Comparison of ENCODE assay signal across 13 cellular contexts in the genomic region with DNA sequence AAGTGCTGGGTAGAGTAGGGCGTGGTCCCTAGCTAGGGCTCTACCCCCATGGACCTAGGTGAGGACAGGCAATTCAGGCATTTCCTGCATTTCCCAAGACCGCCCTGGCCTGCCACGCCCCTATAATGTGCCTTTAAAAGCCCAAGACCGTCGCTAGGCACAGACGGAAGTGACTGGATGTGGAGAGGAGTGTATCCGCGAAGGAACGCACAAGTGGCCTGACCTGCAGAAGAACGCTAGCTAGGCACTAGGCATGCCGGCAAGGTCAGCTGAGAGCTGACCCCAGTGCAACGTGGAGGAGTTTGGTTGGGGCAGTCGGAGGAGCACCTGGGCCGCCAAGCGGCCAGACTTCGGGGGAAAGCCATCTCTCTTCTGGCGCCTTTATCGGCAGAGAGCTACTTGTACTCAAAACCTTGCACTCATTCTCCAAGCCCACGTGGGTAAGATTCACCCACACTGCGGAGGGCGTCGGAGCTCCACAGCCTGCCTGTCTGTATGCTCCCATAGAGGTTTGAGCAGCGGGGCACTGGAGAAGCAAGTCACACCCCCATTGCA.
DNase-seq lines count a peak whose midpoint lies in the region; TF ChIP-seq lines count a peak whose summit lies in the region.
"Had no signal": no experiment of that assay in that cellular context is flagged by ENCODE, and none has a peak within 500 bp of the region (broad histone marks: within the 10 kb centered on the region; RNA-seq: fewer than 3 reads in every experiment).

No MANE protein-coding gene starts in this region.

- H3K27ac ChIP-seq in endodermal cell (ENCODE audit: low read depth, low read length) (no peak overlapping the region), neural progenitor cell (no peak overlapping the region)
- H3K27ac ChIP-seq: 22Rv1 had no signal

- H3K27ac Mint-ChIP-seq in endodermal cell (peak overlapping the region; percentile 84), neural progenitor cell (no peak overlapping the region)

- H3K4me3 Mint-ChIP-seq in endodermal cell (peak overlapping the region; percentile 72), neural progenitor cell (no peak overlapping the region)

- DNase-seq in NCI-H748 (lab: John Stamatoyannopoulos, UW; ENCODE audit: unreplicated experiment): peak; percentile 39
- no peak for DNase-seq in NCI-H748 treated with DMSO at 0.1 percent for 48 hours (lab: John Stamatoyannopoulos, UW)
- peak; percentile 28 for DNase-seq in RPMI7951 (ENCODE audit: low read depth)
- DNase-seq in endodermal cell: peak; percentile 93
- peak; percentile 25 for DNase-seq in neural progenitor cell (ENCODE audit: low spot score)
- no peak for DNase-seq in cortex of kidney (lab: John Stamatoyannopoulos, UW)
- no peak for DNase-seq in NCI-H1417 (lab: John Stamatoyannopoulos, UW)
- no peak for DNase-seq in inferior parietal cortex (ENCODE audit: extremely low spot score)
- DNase-seq: activated CD4-positive, alpha-beta T cell treated with anti-CD3 and anti-CD28 coated beads, Interleukin-2, amount 50 U/mL, for 4 hours; MV-4-11; PC-3; retina had no signal

- 85 to 95% methylated on average over 19 to 23 of the region's 23 CpGs for WGBS in endodermal cell (ENCODE audit: insufficient coverage in 1 of 2, insufficient read length in 1 of 2), 2 experiments

- H3K36me3 Mint-ChIP-seq in endodermal cell (ENCODE audit: low read depth): no peaks in the 10 kb centered on the region
- no peaks in the 10 kb centered on the region for H3K36me3 Mint-ChIP-seq in neural progenitor cell

- H3K4me1 Mint-ChIP-seq in endodermal cell (peaks cover 8% of the 10 kb centered on the region), neural progenitor cell (no peaks in the 10 kb centered on the region)

- H3K9ac ChIP-seq in endodermal cell (ENCODE audit: extremely low read depth, low read length, poor library complexity, severe bottlenecking) (no peak overlapping the region), neural progenitor cell (no peak overlapping the region)

- H3K27me3 ChIP-seq in endodermal cell (ENCODE audit: control insufficient read depth, insufficient read depth, low read length, poor library complexity, severe bottlenecking) (no peaks in the 10 kb centered on the region), neural progenitor cell (no peaks in the 10 kb centered on the region)

- H3K36me3 ChIP-seq in endodermal cell (ENCODE audit: control insufficient read depth, insufficient read depth, low read length) (no peaks in the 10 kb centered on the region), neural progenitor cell (peaks cover 6% of the 10 kb centered on the region)

- no peaks in the 10 kb centered on the region for H3K4me1 ChIP-seq in endodermal cell (ENCODE audit: control insufficient read depth, insufficient read depth, low read length)
- no peaks in the 10 kb centered on the region for H3K4me1 ChIP-seq in neural progenitor cell

- H3K4me2 ChIP-seq in neural progenitor cell: peak overlapping the region; percentile 60

- no peak overlapping the region for H3K4me3 ChIP-seq in endodermal cell (ENCODE audit: low read length)
- peak overlapping the region; percentile 28 for H3K4me3 ChIP-seq in neural progenitor cell

- no peaks in the 10 kb centered on the region for H3F3A ChIP-seq in neural progenitor cell (ENCODE audit: low read depth)

- H3K79me2 ChIP-seq in neural progenitor cell (ENCODE audit: low read depth): no peaks in the 10 kb centered on the region

- H4K20me1 ChIP-seq in neural progenitor cell (ENCODE audit: low read depth): no peaks in the 10 kb centered on the region

- H3K27me3 Mint-ChIP-seq in endodermal cell (ENCODE audit: insufficient read depth) (peaks cover 5% of the 10 kb centered on the region), neural progenitor cell (ENCODE audit: insufficient read depth, low read depth) (peaks cover 2% of the 10 kb centered on the region)

- H3K9me3 ChIP-seq in endodermal cell (ENCODE audit: control insufficient read depth, low read length): no peaks in the 10 kb centered on the region
- peaks cover 5% of the 10 kb centered on the region for H3K9me3 ChIP-seq in neural progenitor cell (ENCODE audit: low read depth)

- H2AFZ ChIP-seq in neural progenitor cell (replicated peaks): peak overlapping the region; percentile 92

- peak; percentile 31 for TF ChIP-seq CTCF in endodermal cell (conservative IDR thresholded peaks at IDR 0.05)
- TF ChIP-seq CTCF in neural progenitor cell (IDR thresholded peaks at IDR 0.05): no peak

- H3K9me3 Mint-ChIP-seq in endodermal cell (no peaks in the 10 kb centered on the region), neural progenitor cell (peaks cover 8% of the 10 kb centered on the region)

Comparison
In these comparisons a context has a peak if more than half of its experiments do, and no peak if none do; other contexts are left out.
1. DNase-seq: peak in NCI-H748 (single experiment), RPMI7951 (single experiment), endodermal cell (single experiment) and neural progenitor cell (single experiment); none in NCI-H748 treated with DMSO at 0.1 percent for 48 hours (single experiment), cortex of kidney (single experiment), NCI-H1417 (0 of 3) and inferior parietal cortex (single experiment).